In the genomic region with DNA sequence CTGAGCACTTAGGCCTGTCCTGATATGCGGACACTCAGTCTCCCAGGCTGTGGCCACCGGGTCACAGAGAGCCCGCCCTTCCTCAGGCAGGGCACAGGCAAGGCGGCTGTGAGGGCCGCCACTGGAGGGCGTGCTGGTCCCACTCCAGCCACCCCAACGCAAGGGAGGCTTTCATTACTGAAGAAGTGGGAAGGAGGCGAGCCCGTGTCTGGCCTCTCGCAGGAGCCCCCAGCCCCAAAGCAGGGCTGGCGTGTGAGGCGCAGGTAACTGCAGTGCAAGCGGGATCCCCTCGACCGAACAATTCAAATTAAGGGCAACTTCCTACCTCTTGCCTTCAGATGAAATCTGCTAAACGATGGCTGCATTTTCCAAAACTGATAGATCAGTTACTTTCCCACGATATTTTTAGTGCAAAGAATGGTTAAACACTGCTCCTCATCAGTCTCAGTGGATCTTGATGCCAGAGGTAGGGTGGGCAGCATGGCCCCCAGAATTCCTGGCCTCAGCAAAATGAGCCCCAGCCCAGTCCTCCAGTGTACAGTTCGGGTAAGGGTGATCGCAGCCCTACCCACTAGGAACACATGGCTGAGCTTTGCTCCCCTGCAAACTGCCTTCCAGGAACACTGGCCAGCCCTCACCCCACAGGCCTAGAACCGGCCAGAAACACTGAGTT, we compare ENCODE assay signal across 8 cellular contexts.
A peak's percentile ranks its signal among the peaks of the same experiment; 100 is the strongest.
DNase-seq lines count a peak whose midpoint lies in the region; ATAC-seq and TF ChIP-seq lines count a peak whose summit lies in the region.

No MANE protein-coding gene starts in this region.

- H3K27ac Mint-ChIP-seq in activated CD8-positive, alpha-beta T cell treated with anti-CD3 and anti-CD28 coated beads for 36 hours, result no peak overlapping the region
- no peak overlapping the region for H3K27ac Mint-ChIP-seq in activated CD8-positive, alpha-beta T cell treated with anti-CD3 and anti-CD28 coated beads, Interleukin-2, amount 10 ng/mL, durations not matched to agents 7 days and 5 days

- no peak overlapping the region for H3K27ac ChIP-seq in brain microvascular endothelial cell
- no peak overlapping the region for H3K27ac ChIP-seq in mesendoderm (ENCODE audit: low read depth, low read length)

- DNase-seq in activated CD8-positive, alpha-beta T cell treated with anti-CD3 and anti-CD28 coated beads for 36 hours, result peak; percentile 34
- DNase-seq in activated CD8-positive, alpha-beta T cell treated with anti-CD3 and anti-CD28 coated beads, Interleukin-2, amount 10 ng/mL, durations not matched to agents 7 days and 5 days, result no peak
- DNase-seq in NCI-H1930 (lab: John Stamatoyannopoulos, UW) (peak; percentile 28 to 37), brain microvascular endothelial cell (peak; percentile 27), mesendoderm (peak; percentile 83), NCI-H146 (lab: John Stamatoyannopoulos, UW) (no peak), NCI-H1105 (lab: John Stamatoyannopoulos, UW) (no peak)
- DNase-seq in effector CD4-positive, alpha-beta T cell, result no peak

- no peak overlapping the region for H2BK5ac ChIP-seq in mesendoderm (ENCODE audit: low read length)

- H3K36me3 ChIP-seq in brain microvascular endothelial cell (replicated peaks) (no peaks in the 10 kb centered on the region), mesendoderm (ENCODE audit: control insufficient read depth, insufficient read depth, low read length) (no peaks in the 10 kb centered on the region)

- peak overlapping the region; percentile 30 for H3K56ac ChIP-seq in mesendoderm (ENCODE audit: low read length)

- H2AK5ac ChIP-seq in mesendoderm (ENCODE audit: low read length), result no peak overlapping the region

- POLR2A ChIA-PET in activated CD8-positive, alpha-beta T cell treated with anti-CD3 and anti-CD28 coated beads for 36 hours (lab: Charles Lee), result no interaction called here
- POLR2A ChIA-PET in activated CD8-positive, alpha-beta T cell treated with anti-CD3 and anti-CD28 coated beads, Interleukin-2, amount 10 ng/mL, durations not matched to agents 7 days and 5 days (lab: Charles Lee), result no interaction called here

- CTCF ChIA-PET in activated CD8-positive, alpha-beta T cell treated with anti-CD3 and anti-CD28 coated beads for 36 hours (lab: Charles Lee), result no interaction called here
- CTCF ChIA-PET in activated CD8-positive, alpha-beta T cell treated with anti-CD3 and anti-CD28 coated beads, Interleukin-2, amount 10 ng/mL, durations not matched to agents 7 days and 5 days (lab: Charles Lee), result no interaction called here

- H2BK120ac ChIP-seq in mesendoderm (ENCODE audit: low read depth, low read length), result no peak overlapping the region

- H3K4me3 ChIP-seq in brain microvascular endothelial cell (ENCODE audit: low read depth, low read length) (no peak overlapping the region), mesendoderm (ENCODE audit: low read length) (no peak overlapping the region)

- no peak overlapping the region for H3K4me2 ChIP-seq in mesendoderm (ENCODE audit: low read length)

- TF ChIP-seq CTCF in activated CD8-positive, alpha-beta T cell treated with anti-CD3 and anti-CD28 coated beads for 36 hours (IDR thresholded peaks at IDR 0.05), result no peak
- peak; percentile 93 for TF ChIP-seq CTCF in brain microvascular endothelial cell (IDR thresholded peaks at IDR 0.05; ENCODE audit: low read depth, low read length, missing control alignments)

- WGBS in mesendoderm (ENCODE audit: extremely low coverage, insufficient coverage, low lambda C conversion rate), result no CpG with 5 or more reads among the region's 20 CpGs

- intact Hi-C loops in activated CD8-positive, alpha-beta T cell treated with anti-CD3 and anti-CD28 coated beads for 36 hours (cut with micrococcal nuclease), result no loop called here

- H3K9ac ChIP-seq in mesendoderm (ENCODE audit: low read length), result no peak overlapping the region

- H3K79me1 ChIP-seq in mesendoderm (ENCODE audit: low read length), result no peaks in the 10 kb centered on the region

- no peaks in the 10 kb centered on the region for H3K27me3 Mint-ChIP-seq in activated CD8-positive, alpha-beta T cell treated with anti-CD3 and anti-CD28 coated beads for 36 hours
- peaks cover 2% of the 10 kb centered on the region for H3K27me3 Mint-ChIP-seq in activated CD8-positive, alpha-beta T cell treated with anti-CD3 and anti-CD28 coated beads, Interleukin-2, amount 10 ng/mL, durations not matched to agents 7 days and 5 days (ENCODE audit: low read depth)

- H3K27me3 ChIP-seq in brain microvascular endothelial cell (replicated peaks) (no peaks in the 10 kb centered on the region), mesendoderm (ENCODE audit: insufficient read depth, low read length, poor library complexity) (no peaks in the 10 kb centered on the region)

- H3K9me3 Mint-ChIP-seq in activated CD8-positive, alpha-beta T cell treated with anti-CD3 and anti-CD28 coated beads for 36 hours, result no peaks in the 10 kb centered on the region
- H3K9me3 Mint-ChIP-seq in activated CD8-positive, alpha-beta T cell treated with anti-CD3 and anti-CD28 coated beads, Interleukin-2, amount 10 ng/mL, durations not matched to agents 7 days and 5 days (ENCODE audit: insufficient read depth), result no peaks in the 10 kb centered on the region

- H3K4me3 Mint-ChIP-seq in activated CD8-positive, alpha-beta T cell treated with anti-CD3 and anti-CD28 coated beads for 36 hours, result no peak overlapping the region
- H3K4me3 Mint-ChIP-seq in activated CD8-positive, alpha-beta T cell treated with anti-CD3 and anti-CD28 coated beads, Interleukin-2, amount 10 ng/mL, durations not matched to agents 7 days and 5 days, result no peak overlapping the region

- in situ Hi-C loops in brain microvascular endothelial cell (cut with HindIII; ENCODE audit: low pct_ligation_motif_present, low sequenced_read_pairs), result no loop called here

- H4K5ac ChIP-seq in mesendoderm (ENCODE audit: low read length), result no peak overlapping the region

- peaks cover 2% of the 10 kb centered on the region for H3K4me1 ChIP-seq in mesendoderm (ENCODE audit: control insufficient read depth, low read depth, low read length)

- no peaks in the 10 kb centered on the region for H3K36me3 Mint-ChIP-seq in activated CD8-positive, alpha-beta T cell treated with anti-CD3 and anti-CD28 coated beads for 36 hours (ENCODE audit: low read depth)
- H3K36me3 Mint-ChIP-seq in activated CD8-positive, alpha-beta T cell treated with anti-CD3 and anti-CD28 coated beads, Interleukin-2, amount 10 ng/mL, durations not matched to agents 7 days and 5 days (ENCODE audit: low read depth), result no peaks in the 10 kb centered on the region

- H3K18ac ChIP-seq in mesendoderm (ENCODE audit: low read length), result no peak overlapping the region

- peak overlapping the region; percentile 38 for H3K23ac ChIP-seq in mesendoderm (ENCODE audit: low read length)

- peaks cover 2% of the 10 kb centered on the region for H3K4me1 Mint-ChIP-seq in activated CD8-positive, alpha-beta T cell treated with anti-CD3 and anti-CD28 coated beads for 36 hours (ENCODE audit: low read depth)
- peaks cover 9% of the 10 kb centered on the region for H3K4me1 Mint-ChIP-seq in activated CD8-positive, alpha-beta T cell treated with anti-CD3 and anti-CD28 coated beads, Interleukin-2, amount 10 ng/mL, durations not matched to agents 7 days and 5 days (ENCODE audit: low read depth)

- no peaks in the 10 kb centered on the region for H3K79me2 ChIP-seq in mesendoderm (ENCODE audit: control insufficient read depth, insufficient read depth, low read length)

- H2BK15ac ChIP-seq in mesendoderm (replicated peaks; ENCODE audit: low read depth), result no peak overlapping the region

- ATAC-seq in activated CD8-positive, alpha-beta T cell treated with anti-CD3 and anti-CD28 coated beads for 36 hours, result peak; percentile 51
- ATAC-seq in activated CD8-positive, alpha-beta T cell treated with anti-CD3 and anti-CD28 coated beads, Interleukin-2, amount 10 ng/mL, durations not matched to agents 7 days and 5 days, result no peak

- H3K4ac ChIP-seq in mesendoderm (ENCODE audit: low read depth, low read length), result no peak overlapping the region

- no peak overlapping the region for H4K8ac ChIP-seq in mesendoderm (ENCODE audit: low read depth, low read length)

Comparison
In these comparisons a context has a peak if more than half of its experiments do, and no peak if none do; other contexts are left out.
1. DNase-seq: peak in activated CD8-positive, alpha-beta T cell treated with anti-CD3 and anti-CD28 coated beads for 36 hours (single experiment), NCI-H1930 (2 of 2), brain microvascular endothelial cell (single experiment) and mesendoderm (single experiment); none in activated CD8-positive, alpha-beta T cell treated with anti-CD3 and anti-CD28 coated beads, Interleukin-2, amount 10 ng/mL, durations not matched to agents 7 days and 5 days (single experiment), NCI-H146 (single experiment), NCI-H1105 (single experiment) and effector CD4-positive, alpha-beta T cell (single experiment).